In genomic region chr10:113121153-113121552, GRCh38 we compare ENCODE assay signal across 31 cellular contexts.
"Had no signal": no experiment of that assay in that cellular context is flagged by ENCODE, and none has a peak within 500 bp of the region (broad histone marks: within the 10 kb centered on the region; RNA-seq: fewer than 3 reads in every experiment).

No MANE protein-coding gene starts in this region.

- H3K4me3 ChIP-seq: adrenal gland, body of pancreas, colonic mucosa, esophagus squamous epithelium, left ventricle myocardium inferior, lung, prostate gland, skin epidermis, thoracic aorta, vagina had no signal

- H3K27me3 ChIP-seq: adrenal gland, body of pancreas, colonic mucosa, esophagus squamous epithelium, vagina had no signal

- H3K36me3 ChIP-seq: adrenal gland, colonic mucosa, esophagus squamous epithelium, left ventricle myocardium inferior, neutrophil, prostate gland, thoracic aorta, vagina had no signal

- H3K4me3 Mint-ChIP-seq: activated naive CD4-positive, alpha-beta T cell treated with anti-CD3 and anti-CD28 coated beads for 36 hours; activated naive CD8-positive, alpha-beta T cell treated with anti-CD3 and anti-CD28 coated beads for 36 hours; activated T-helper 1 cell treated with anti-CD3 and anti-CD28 coated beads, Interleukin-12 subunit alpha, Interleukin-12 subunit beta, Interleukin-2, Interleukin-4 antibody, amounts not matched to agents 30 ng/mL and 10 ng/mL and 1 ng/mL, durations not matched to agents 14 hours and 24 hours and 36 hours; natural killer cell; stimulated activated naive CD8-positive, alpha-beta T cell treated with anti-CD3 and anti-CD28 coated beads, Interleukin-15, Interleukin-2, amounts not matched to agents 100 ng/mL and 50 ng/mL, for 24 hours; T-helper 2 cell treated with Interferon-gamma antibody and Interleukin-4, amounts not matched to agents 5 μg/mL and 100 μg/mL, for 36 hours had no signal

- DNase-seq: activated CD4-positive, alpha-beta T cell treated with anti-CD3 and anti-CD28 coated beads for 48 hours; activated CD4-positive, alpha-beta T cell treated with anti-CD3 and anti-CD28 coated beads, Interleukin-2, amount 50 U/mL, for 48 hours; activated CD8-positive, alpha-beta memory T cell treated with anti-CD3 and anti-CD28 coated beads, Interleukin-2, amount 50 U/mL, for 4 hours; activated effector memory CD4-positive, alpha-beta T cell treated with anti-CD3 and anti-CD28 coated beads, Interleukin-2, amount 50 U/mL, for 16 hours; activated naive CD4-positive, alpha-beta T cell treated with anti-CD3 and anti-CD28 coated beads for 36 hours; activated naive CD8-positive, alpha-beta T cell treated with anti-CD3 and anti-CD28 coated beads for 36 hours; activated T-cell treated with anti-CD3 and anti-CD28 coated beads, Interleukin-2, amount 50 U/mL, for 1 hour; adrenal gland; aorta; body of pancreas; colonic mucosa; effector CD8-positive, alpha-beta T cell; esophagus squamous epithelium; foreskin melanocyte; left ventricle myocardium inferior; mesendoderm; natural killer cell; retina; stimulated activated CD4-positive, alpha-beta T cell treated with anti-CD3 and anti-CD28 coated beads, Interleukin-12 subunit alpha, Interleukin-12 subunit beta, amount 100 ng/mL, for 4 hours; stimulated activated CD4-positive, alpha-beta T cell treated with anti-CD3 and anti-CD28 coated beads, Interleukin-4, amount 100 ng/mL, for 1 hour had no signal

- ATAC-seq: body of pancreas, natural killer cell, sciatic nerve had no signal

- H3K27ac Mint-ChIP-seq: activated naive CD4-positive, alpha-beta T cell treated with anti-CD3 and anti-CD28 coated beads for 36 hours; activated naive CD8-positive, alpha-beta T cell treated with anti-CD3 and anti-CD28 coated beads for 36 hours; activated T-helper 1 cell treated with anti-CD3 and anti-CD28 coated beads, Interleukin-12 subunit alpha, Interleukin-12 subunit beta, Interleukin-2, Interleukin-4 antibody, amounts not matched to agents 30 ng/mL and 10 ng/mL and 1 ng/mL, durations not matched to agents 14 hours and 24 hours and 36 hours; natural killer cell; stimulated activated naive CD8-positive, alpha-beta T cell treated with anti-CD3 and anti-CD28 coated beads, Interleukin-15, Interleukin-2, amounts not matched to agents 100 ng/mL and 50 ng/mL, for 24 hours; T-helper 2 cell treated with Interferon-gamma antibody and Interleukin-4, amounts not matched to agents 5 μg/mL and 100 μg/mL, for 36 hours had no signal

- H3K27ac ChIP-seq: adrenal gland, body of pancreas, colonic mucosa, epithelial cell of prostate, esophagus squamous epithelium, left ventricle myocardium inferior, neutrophil, prostate gland, skin epidermis, thoracic aorta, vagina had no signal

- H3K9me3 ChIP-seq: adrenal gland, body of pancreas, colonic mucosa, esophagus squamous epithelium, left ventricle myocardium inferior, neutrophil, prostate gland, thoracic aorta, vagina had no signal

- H3K4me1 ChIP-seq: colonic mucosa, prostate gland had no signal

- H3K9me3 Mint-ChIP-seq: activated naive CD4-positive, alpha-beta T cell treated with anti-CD3 and anti-CD28 coated beads for 36 hours; activated naive CD8-positive, alpha-beta T cell treated with anti-CD3 and anti-CD28 coated beads for 36 hours; activated T-helper 1 cell treated with anti-CD3 and anti-CD28 coated beads, Interleukin-12 subunit alpha, Interleukin-12 subunit beta, Interleukin-2, Interleukin-4 antibody, amounts not matched to agents 30 ng/mL and 10 ng/mL and 1 ng/mL, durations not matched to agents 14 hours and 24 hours and 36 hours; natural killer cell; stimulated activated naive CD8-positive, alpha-beta T cell treated with anti-CD3 and anti-CD28 coated beads, Interleukin-15, Interleukin-2, amounts not matched to agents 100 ng/mL and 50 ng/mL, for 24 hours; T-helper 2 cell treated with Interferon-gamma antibody and Interleukin-4, amounts not matched to agents 5 μg/mL and 100 μg/mL, for 36 hours had no signal

- H3K36me3 Mint-ChIP-seq: natural killer cell had no signal

- H3K4me1 Mint-ChIP-seq: activated naive CD8-positive, alpha-beta T cell treated with anti-CD3 and anti-CD28 coated beads for 36 hours; natural killer cell had no signal
